In the genomic region with DNA sequence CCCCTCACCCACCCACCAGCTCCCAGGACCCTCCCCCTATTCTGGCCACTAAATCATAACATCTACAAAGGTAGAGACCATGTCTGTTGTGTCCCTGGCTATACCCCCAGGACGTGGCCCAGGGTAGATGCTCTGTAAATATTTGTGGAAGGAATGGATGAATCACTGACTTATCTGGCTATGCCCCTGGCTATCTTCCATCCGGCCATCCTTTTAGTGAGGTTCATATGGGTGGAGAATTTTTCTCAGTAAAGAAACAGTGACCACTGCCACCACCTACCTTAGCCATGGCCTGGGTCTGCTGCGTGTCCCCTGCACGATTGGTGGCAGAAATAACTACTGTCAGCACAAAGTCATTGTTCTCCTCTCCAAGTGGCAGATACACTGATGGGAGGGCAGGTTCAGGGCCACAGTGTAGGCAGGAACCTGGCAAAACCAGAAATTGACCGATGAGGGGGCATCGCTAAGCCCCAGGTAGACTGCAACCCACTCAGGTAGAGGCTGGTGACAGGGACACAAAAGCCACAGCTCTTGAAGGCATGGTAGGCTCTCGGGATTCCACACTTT, we compare ENCODE assay signal across 14 cellular contexts.
DNase-seq lines count a peak whose midpoint lies in the region; ATAC-seq and TF ChIP-seq lines count a peak whose summit lies in the region.
"Had no signal": no experiment of that assay in that cellular context is flagged by ENCODE, and none has a peak within 500 bp of the region (broad histone marks: within the 10 kb centered on the region; RNA-seq: fewer than 3 reads in every experiment).

No MANE protein-coding gene starts in this region.

- TF ChIP-seq RAD21 in SK-N-SH (IDR thresholded peaks at IDR 0.05; ENCODE audit: low read length), result no peak

- H3K79me2 ChIP-seq in SK-N-SH (ENCODE audit: insufficient read depth), result no peaks in the 10 kb centered on the region

- CTCF ChIA-PET in SK-N-SH (lab: Yijun Ruan, JAX), result interaction anchor here (2.2 kb wide), 1 partner anchor 30 kb away, joined by 7 read pairs; no protein-coding TSS in a partner anchor

- H3K9ac ChIP-seq in SK-N-SH, result no peak overlapping the region

- H3F3A ChIP-seq in SK-N-SH (replicated peaks; ENCODE audit: insufficient read depth), result no peaks in the 10 kb centered on the region

- no peaks in the 10 kb centered on the region for H3K36me3 ChIP-seq in SK-N-SH (replicated peaks in 1 of 2; ENCODE audit: control insufficient read depth in 1 of 2, insufficient read depth in 2 of 2, low read length in 1 of 2)

- H4K20me1 ChIP-seq in SK-N-SH (ENCODE audit: insufficient read depth), result no peaks in the 10 kb centered on the region

- no peaks in the 10 kb centered on the region for H3K27me3 ChIP-seq in SK-N-SH (ENCODE audit: insufficient read depth)
- H3K27me3 ChIP-seq: heart left ventricle had no signal

- ATAC-seq in left lobe of liver, result no peak
- ATAC-seq: GM12878, heart left ventricle, left ventricle myocardium superior had no signal

- peak; percentile 72 for DNase-seq in GM03348 (ENCODE audit: low spot score)
- DNase-seq in SK-N-SH, result no peak
- peak; percentile 33 for DNase-seq in fibroblast of peridontal ligament (ENCODE audit: extremely low read depth)
- peak; percentile 22 for DNase-seq in stromal cell of bone marrow (ENCODE audit: low read depth)
- DNase-seq in midbrain (lab: John Stamatoyannopoulos, UW), result no peak
- DNase-seq in left lobe of liver (ENCODE audit: low spot score), result no peak
- no peak for DNase-seq in ureter (ENCODE audit: low spot score)
- DNase-seq: activated T-cell treated with anti-CD3 and anti-CD28 coated beads for 4 hours; effector CD8-positive, alpha-beta T cell; heart left ventricle; left ventricle myocardium superior; nephron progenitor cell; NK-92 treated with Interleukin-12 subunit alpha and Interleukin-12 subunit beta, amount 100 ng/mL, for 24 hours had no signal

- no peak for TF ChIP-seq CTCF in SK-N-SH (IDR thresholded peaks at IDR 0.05)

- peak in 1 of 2 experiments; percentile 26; a peak in 1 of 4 replicates for TF ChIP-seq EP300 in SK-N-SH (IDR thresholded peaks at IDR 0.05; ENCODE audit: borderline replicate concordance in 1 of 2, low read depth in 1 of 2, low read length in 1 of 2)

- 43% methylated on average over 4 of the region's 7 CpGs for WGBS in SK-N-SH (ENCODE audit: low lambda C conversion rate)

- POLR2A ChIA-PET in SK-N-SH (lab: Yijun Ruan, JAX), result no interaction called here

- no peaks in the 10 kb centered on the region for H3K9me3 ChIP-seq in SK-N-SH
- H3K9me3 ChIP-seq: heart left ventricle had no signal

- peak overlapping the region in 1 of 2 experiments; percentile 21; a peak in 1 of 4 replicates for H3K27ac ChIP-seq in SK-N-SH (ENCODE audit: low read depth in 2 of 2, low read length in 1 of 2)
- H3K27ac ChIP-seq: heart left ventricle had no signal

- no peak overlapping the region for H2AFZ ChIP-seq in SK-N-SH (ENCODE audit: low read depth)

- H3K4me3 ChIP-seq in SK-N-SH (ENCODE audit: low read depth in 2 of 2, low read length in 1 of 2), result no peak overlapping the region
- H3K4me3 ChIP-seq: GM12878, heart left ventricle had no signal

- H3K4me1 ChIP-seq in SK-N-SH (ENCODE audit: control insufficient read depth in 1 of 2, insufficient read depth in 2 of 2, low read depth in 1 of 2, low read length in 1 of 2), result peaks cover 0 to 14% of the 10 kb centered on the region in 2 experiments; a peak in 1 of 4 replicates

- peak overlapping the region; percentile 64 for H3K4me2 ChIP-seq in SK-N-SH

- no peaks in the 10 kb centered on the region for H3K9me2 ChIP-seq in SK-N-SH

TF ChIP-seq in SK-N-SH, 30 proteins besides CTCF, POLR2A, EP300 and RAD21:
- TF ChIP-seq, protein P1, sequence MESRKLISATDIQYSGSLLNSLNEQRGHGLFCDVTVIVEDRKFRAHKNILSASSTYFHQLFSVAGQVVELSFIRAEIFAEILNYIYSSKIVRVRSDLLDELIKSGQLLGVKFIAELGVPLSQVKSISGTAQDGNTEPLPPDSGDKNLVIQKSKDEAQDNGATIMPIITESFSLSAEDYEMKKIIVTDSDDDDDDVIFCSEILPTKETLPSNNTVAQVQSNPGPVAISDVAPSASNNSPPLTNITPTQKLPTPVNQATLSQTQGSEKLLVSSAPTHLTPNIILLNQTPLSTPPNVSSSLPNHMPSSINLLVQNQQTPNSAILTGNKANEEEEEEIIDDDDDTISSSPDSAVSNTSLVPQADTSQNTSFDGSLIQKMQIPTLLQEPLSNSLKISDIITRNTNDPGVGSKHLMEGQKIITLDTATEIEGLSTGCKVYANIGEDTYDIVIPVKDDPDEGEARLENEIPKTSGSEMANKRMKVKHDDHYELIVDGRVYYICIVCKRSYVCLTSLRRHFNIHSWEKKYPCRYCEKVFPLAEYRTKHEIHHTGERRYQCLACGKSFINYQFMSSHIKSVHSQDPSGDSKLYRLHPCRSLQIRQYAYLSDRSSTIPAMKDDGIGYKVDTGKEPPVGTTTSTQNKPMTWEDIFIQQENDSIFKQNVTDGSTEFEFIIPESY (IDR thresholded peaks at IDR 0.05; ENCODE audit: borderline replicate concordance, low read depth), result no peak
- no peak for TF ChIP-seq FOXM1 (IDR thresholded peaks at IDR 0.05; ENCODE audit: low read depth)
- peak; percentile 69 for TF ChIP-seq JUND (IDR thresholded peaks at IDR 0.05)
- TF ChIP-seq, protein P2, sequence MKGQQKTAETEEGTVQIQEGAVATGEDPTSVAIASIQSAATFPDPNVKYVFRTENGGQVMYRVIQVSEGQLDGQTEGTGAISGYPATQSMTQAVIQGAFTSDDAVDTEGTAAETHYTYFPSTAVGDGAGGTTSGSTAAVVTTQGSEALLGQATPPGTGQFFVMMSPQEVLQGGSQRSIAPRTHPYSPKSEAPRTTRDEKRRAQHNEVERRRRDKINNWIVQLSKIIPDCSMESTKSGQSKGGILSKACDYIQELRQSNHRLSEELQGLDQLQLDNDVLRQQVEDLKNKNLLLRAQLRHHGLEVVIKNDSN (IDR thresholded peaks at IDR 0.05; ENCODE audit: borderline replicate concordance, low read depth), result no peak
- peak; percentile 41; the same call in 1 of the 2 replicates for TF ChIP-seq TCF12 (IDR thresholded peaks at IDR 0.05)
- peak; percentile 69; the same call in 1 of the 2 replicates for TF ChIP-seq FOSL2 (IDR thresholded peaks at IDR 0.05; ENCODE audit: borderline replicate concordance, low read depth)
- TF ChIP-seq CHD2 (IDR thresholded peaks at IDR 0.05; ENCODE audit: low read length, partially characterized antibody), result no peak
- TF ChIP-seq SIN3A (IDR thresholded peaks at IDR 0.05; ENCODE audit: borderline replicate concordance, low read depth, low read length), result no peak
- TF ChIP-seq ELF1 (IDR thresholded peaks at IDR 0.05), result no peak
- TF ChIP-seq NFIC (IDR thresholded peaks at IDR 0.05; ENCODE audit: borderline replicate concordance), result peak; percentile 68
- no peak for TF ChIP-seq GABPA (IDR thresholded peaks at IDR 0.05; ENCODE audit: low read depth)

Comparison
In these comparisons a context has a peak if more than half of its experiments do, and no peak if none do; other contexts are left out.
1. DNase-seq: peak in GM03348 (single experiment), fibroblast of peridontal ligament (single experiment) and stromal cell of bone marrow (single experiment); none in SK-N-SH (single experiment), midbrain (single experiment), left lobe of liver (single experiment) and ureter (single experiment).